Comparison of ENCODE assay signal across 8 cellular contexts in genomic region chr12:53180270-53180930, GRCh38. TPM values are rescaled to one million over a fixed set of nuclear protein-coding genes. Genes with fewer than 3 reads are reported as not detected.
DNase-seq lines count a peak whose midpoint lies in the region; ATAC-seq and TF ChIP-seq lines count a peak whose summit lies in the region.

A gene with protein sequence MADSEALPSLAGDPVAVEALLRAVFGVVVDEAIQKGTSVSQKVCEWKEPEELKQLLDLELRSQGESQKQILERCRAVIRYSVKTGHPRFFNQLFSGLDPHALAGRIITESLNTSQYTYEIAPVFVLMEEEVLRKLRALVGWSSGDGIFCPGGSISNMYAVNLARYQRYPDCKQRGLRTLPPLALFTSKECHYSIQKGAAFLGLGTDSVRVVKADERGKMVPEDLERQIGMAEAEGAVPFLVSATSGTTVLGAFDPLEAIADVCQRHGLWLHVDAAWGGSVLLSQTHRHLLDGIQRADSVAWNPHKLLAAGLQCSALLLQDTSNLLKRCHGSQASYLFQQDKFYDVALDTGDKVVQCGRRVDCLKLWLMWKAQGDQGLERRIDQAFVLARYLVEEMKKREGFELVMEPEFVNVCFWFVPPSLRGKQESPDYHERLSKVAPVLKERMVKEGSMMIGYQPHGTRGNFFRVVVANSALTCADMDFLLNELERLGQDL (minus strand): TSS chr12:53180925. CDS start chr12:53173470, 7,455 bp downstream.
Gene ZNF740, plus strand, starts transcription at chr12:53180722. Its CDS starts 1,262 bp downstream, at chr12:53181984.

- no peaks in the 10 kb centered on the region for H3K9me3 ChIP-seq in PC-3 (ENCODE audit: low read length)
- no peaks in the 10 kb centered on the region for H3K9me3 ChIP-seq in mucosa of rectum (ENCODE audit: control insufficient read depth in 2 of 2, low read length in 2 of 2)

- H3K27me3 ChIP-seq in PC-3 (ENCODE audit: low read length) (no peaks in the 10 kb centered on the region), mucosa of rectum (ENCODE audit: control insufficient read depth in 2 of 2, insufficient read depth in 2 of 2, low read length in 2 of 2) (no peaks in the 10 kb centered on the region)

- no peaks in the 10 kb centered on the region for H3K9me2 ChIP-seq in PC-3 (replicated peaks; ENCODE audit: low read length)

- H3F3A ChIP-seq in PC-3 (ENCODE audit: low read length, unreplicated experiment), result peaks cover 10% of the 10 kb centered on the region

- intact Hi-C loops in PC-3 (cut with micrococcal nuclease), result loop anchor here (2.0 kb wide), 1 partner anchor 40 kb away; no protein-coding TSS in a partner anchor

- no peak for TF ChIP-seq CTCF in PC-3 (conservative IDR thresholded peaks at IDR 0.05; ENCODE audit: low read depth, low read length)
- TF ChIP-seq CTCF in epithelial cell of proximal tubule (conservative IDR thresholded peaks at IDR 0.05; ENCODE audit: low read depth, low read length), result no peak

- DNase-seq in DMS114 treated with DMSO at 0.1 percent for 48 hours (lab: John Stamatoyannopoulos, UW; ENCODE audit: unreplicated experiment) (peak; percentile 97), PC-3 (peak; percentile 98), activated T-cell treated with anti-CD3 and anti-CD28 coated beads for 48 hours (ENCODE audit: low read depth) (peak; percentile 98), epithelial cell of proximal tubule (ENCODE audit: low read depth) (no peak)
- DNase-seq in Jurkat, Clone E6-1 (ENCODE audit: low read depth, low spot score), result peak; percentile 98
- peak; percentile 91 to 96 for DNase-seq in stimulated activated CD8-positive, alpha-beta memory T cell treated with anti-CD3 and anti-CD28 coated beads, Interleukin-4, amount 100 ng/mL, for 4 hours (ENCODE audit: low read depth in 2 of 2, low spot score in 1 of 2)

- H4K20me1 ChIP-seq in PC-3 (ENCODE audit: low read length), result no peaks in the 10 kb centered on the region

- CTCF ChIA-PET in PC-3 (lab: Charles Lee), result interaction anchor here (0.9 to 1.3 kb wide), 3 partner anchors 21 to 131 kb away, joined by 3 to 8 read pairs (median 4); partner anchors contain the start of gene PFDN5

- H3K9ac ChIP-seq in PC-3 (ENCODE audit: low read length) (peak within 1 kb of the TSS; percentile 84), mucosa of rectum (ENCODE audit: low read depth in 1 of 2, low read length in 2 of 2) (peak within 1 kb of the TSS; percentile 89 to 91)

- H3K27ac ChIP-seq in PC-3 (ENCODE audit: low read length) (peak within 1 kb of the TSS; percentile 90), mucosa of rectum (ENCODE audit: low read depth in 2 of 2, low read length in 2 of 2) (peak within 1 kb of the TSS; percentile 94 to 96)

- BruUV-seq in PC-3 (replicated peaks; lab: Mats Ljungman, UMichigan), result no TSS peak

- H2AFZ ChIP-seq in PC-3 (ENCODE audit: low read length), result peak within 1 kb of the TSS; percentile 94

- peaks cover 39% of the 10 kb centered on the region for H3K79me2 ChIP-seq in PC-3 (ENCODE audit: low read length)

- H3K4me1 ChIP-seq in PC-3 (ENCODE audit: insufficient read depth, low read length) (peaks cover 36% of the 10 kb centered on the region), mucosa of rectum (ENCODE audit: control insufficient read depth in 2 of 2, insufficient read depth in 2 of 2, low read length in 2 of 2) (peaks cover 25 to 26% of the 10 kb centered on the region in 2 donors)

- H3K36me3 ChIP-seq in PC-3 (ENCODE audit: low read depth, low read length), result peaks cover 23% of the 10 kb centered on the region
- H3K36me3 ChIP-seq in mucosa of rectum (ENCODE audit: control insufficient read depth in 2 of 2, insufficient read depth in 2 of 2, low read length in 2 of 2), result peaks cover 20 to 24% of the 10 kb centered on the region in 2 donors

- peak within 1 kb of the TSS; percentile 89 for H3K4me2 ChIP-seq in PC-3 (ENCODE audit: low read length)

- ATAC-seq in GM21619 (IDR thresholded peaks at IDR 0.05; ENCODE audit: unreplicated experiment), result peak; percentile 89
- ATAC-seq in PC-3, result peak; percentile 96

- POLR2A ChIA-PET in PC-3 (lab: Charles Lee; ENCODE audit: unreplicated experiment), result interaction anchor here (0.6 to 0.7 kb wide), 3 partner anchors 45 to 142 kb away, joined by 4 to 11 read pairs (median 6); partner anchors contain the start of gene MYG1

- H3K4me3 ChIP-seq in Jurkat, Clone E6-1 (ENCODE audit: low read length), result peak within 1 kb of the TSS; percentile 86
- H3K4me3 ChIP-seq in PC-3 (ENCODE audit: low read length), result peak within 1 kb of the TSS; percentile 94
- H3K4me3 ChIP-seq in epithelial cell of proximal tubule (ENCODE audit: low read depth, low read length), result peak within 1 kb of the TSS; percentile 84
- H3K4me3 ChIP-seq in mucosa of rectum (ENCODE audit: low read length in 2 of 2), result peak within 1 kb of the TSS; percentile 90 to 92

RNA-seq across cellular contexts. Expression of the first gene that starts in this region (rescaled TPM):
- polyA plus RNA-seq in Jurkat, Clone E6-1 (2012; ENCODE audit: insufficient read depth, insufficient read length), result 13.0 TPM
- total RNA-seq in PC-3 (2014; rRNA removed) (21.5 and 23.8 TPM in 2 replicates), epithelial cell of proximal tubule (1.6 and 10.4 TPM in 2 replicates)

RNA-seq across cellular contexts. Expression of gene ZNF740, which starts in this region (rescaled TPM):
- polyA plus RNA-seq in Jurkat, Clone E6-1 (2012; ENCODE audit: insufficient read depth, insufficient read length), result 37.8 TPM
- total RNA-seq in PC-3 (2014; rRNA removed) (12.3 and 12.8 TPM in 2 replicates), epithelial cell of proximal tubule (5.5 and 7.0 TPM in 2 replicates)
